ENCODE assay signal across 8 cellular contexts in genomic region chr6:52286798-52287432, GRCh38. TPM values are rescaled to one million over a fixed set of nuclear protein-coding genes. Genes with fewer than 3 reads are reported as not detected.
DNase-seq lines count a peak whose midpoint lies in the region; ATAC-seq and TF ChIP-seq lines count a peak whose summit lies in the region.

No MANE protein-coding gene starts in this region.

- no peaks in the 10 kb centered on the region for H3K9me3 ChIP-seq in psoas muscle

- ATAC-seq in psoas muscle: no peak
- ATAC-seq in HG03135 (IDR thresholded peaks at IDR 0.05; ENCODE audit: unreplicated experiment): no peak
- no peak for ATAC-seq in HG03196 (IDR thresholded peaks at IDR 0.05; ENCODE audit: unreplicated experiment)

- DNase-seq in DMS79 treated with DMSO at 0.1 percent for 48 hours (lab: John Stamatoyannopoulos, UW) (peak; percentile 50), RKO (ENCODE audit: low spot score) (peak; percentile 84), glomerular visceral epithelial cell (ENCODE audit: extremely low spot score) (peak; percentile 68), psoas muscle (peak; percentile 56 to 60)
- peak in 3 of 4 experiments; percentile 13 to 17 (median 15) for DNase-seq in activated naive CD4-positive, alpha-beta T cell (lab: John Stamatoyannopoulos, UW)

- WGBS in psoas muscle, 3 donors: 21 to 25% (median 21%) methylated on average over 2 of the region's 2 CpGs

- H3K27ac ChIP-seq in psoas muscle: no peak overlapping the region

- H3K27me3 ChIP-seq in psoas muscle (ENCODE audit: insufficient read depth in 3 of 3, low read length in 2 of 3): no peaks in the 10 kb centered on the region

- no peak overlapping the region for H3K4me3 ChIP-seq in psoas muscle

- H3K36me3 ChIP-seq in psoas muscle (ENCODE audit: insufficient read depth in 1 of 2, low read depth in 1 of 2): peaks cover 3 to 10% of the 10 kb centered on the region in 2 donors

- intact Hi-C loops in psoas muscle (cut with DNase I): loop anchor here (5.0 to 10.0 kb wide), 5 partner anchors 110 to 380 kb away; partner anchors contain the start of gene TRAM2 (in 1 of the 2)

- TF ChIP-seq CTCF in LNCAP (IDR thresholded peaks at IDR 0.05): peak; percentile 73
- peak; percentile 48 for TF ChIP-seq CTCF in psoas muscle (IDR thresholded peaks at IDR 0.05)

- H3K4me1 ChIP-seq in psoas muscle: peaks cover 7% of the 10 kb centered on the region

RNA-seq across cellular contexts. Expression of gene MCM3, which starts 2.4 kb away (rescaled TPM):
- 10 to 100 TPM in 3 of 4 donors, 1 to 10 TPM in 1; 7.6 to 17.3 (median 11.1) TPM for total RNA-seq in psoas muscle
- polyA plus RNA-seq in psoas muscle: 10 to 100 TPM in 2 of 3 donors, 1 to 10 TPM in 1; 9.6 to 25.0 (median 11.7) TPM

RNA-seq across cellular contexts. Expression of gene IL17F, which starts 42.6 kb away (rescaled TPM):
- total RNA-seq in psoas muscle: not detected
- not detected for polyA plus RNA-seq in psoas muscle

Comparison
In these comparisons a context has a peak if more than half of its experiments do, and no peak if none do; other contexts are left out.
1. DNase-seq: peak in every context shown above with its lines; median percentile 84 in RKO; 68 in glomerular visceral epithelial cell; 58 in psoas muscle; 50 in DMS79 treated with DMSO at 0.1 percent for 48 hours; 15 in activated naive CD4-positive, alpha-beta T cell.